In genomic region chr4:129999156-129999555, GRCh38 we compare ENCODE assay signal across 27 cellular contexts.
"Had no signal": no experiment of that assay in that cellular context is flagged by ENCODE, and none has a peak within 500 bp of the region (broad histone marks: within the 10 kb centered on the region; RNA-seq: fewer than 3 reads in every experiment).

No MANE protein-coding gene starts in this region.

- FAIRE-seq: colon, endometrium, endothelial cell of umbilical vein had no signal

- H3K27me3 ChIP-seq: colonic mucosa, dorsolateral prefrontal cortex, esophagus muscularis mucosa, esophagus squamous epithelium, foreskin keratinocyte, gastrocnemius medialis, gastroesophageal sphincter, heart left ventricle, heart right ventricle had no signal

- DNase-seq: colonic mucosa; cortex of kidney; dermis blood vessel endothelial cell; dorsolateral prefrontal cortex; effector CD4-positive, alpha-beta T cell; effector CD8-positive, alpha-beta T cell; effector memory CD4-positive, alpha-beta T cell; effector memory CD8-positive, alpha-beta T cell; endodermal cell; erythroblast; esophagus squamous epithelium; foreskin fibroblast; foreskin melanocyte; gastrocnemius medialis; glutamatergic neuron; head of caudate nucleus; heart left ventricle; heart right ventricle had no signal

- H3K27ac ChIP-seq: colonic mucosa, coronary artery, dorsolateral prefrontal cortex, epithelial cell of prostate, esophagus muscularis mucosa, esophagus squamous epithelium, foreskin keratinocyte, gastrocnemius medialis, gastroesophageal sphincter, heart left ventricle, heart right ventricle had no signal

- H3K4me3 ChIP-seq: colonic mucosa, coronary artery, dorsolateral prefrontal cortex, esophagus muscularis mucosa, esophagus squamous epithelium, gastrocnemius medialis, gastroesophageal sphincter, heart left ventricle, heart right ventricle had no signal

- ATAC-seq: effector memory CD8-positive, alpha-beta T cell; esophagus mucosa; gastrocnemius medialis; gastroesophageal sphincter; heart left ventricle; heart right ventricle had no signal

- H3K36me3 ChIP-seq: colonic mucosa, esophagus muscularis mucosa, esophagus squamous epithelium, gastrocnemius medialis, gastroesophageal sphincter, heart left ventricle, heart right ventricle had no signal

- H3K4me1 ChIP-seq: colonic mucosa, esophagus muscularis mucosa, esophagus squamous epithelium, foreskin keratinocyte, gastrocnemius medialis, gastroesophageal sphincter, heart left ventricle, heart right ventricle had no signal

- H3K9me3 ChIP-seq: colonic mucosa, esophagus squamous epithelium, gastrocnemius medialis had no signal
